1 cellular context compared by ENCODE assay signal in genomic region chr11:33699515-33700424, GRCh38.
TF ChIP-seq lines count a peak whose summit lies in the region.

No MANE protein-coding gene starts in this region.

TF ChIP-seq in HepG2, 621 proteins besides CTCF, POLR2A, EP300 and RAD21 (continued from another document and continues in another):
- TF ChIP-seq ZNF629 (CRISPR knock-in tag; conservative IDR thresholded peaks at IDR 0.05) (no peak), IKZF5 (CRISPR knock-in tag; IDR thresholded peaks at IDR 0.05) (peak; percentile 83; the same call in 1 of the 2 replicates), GATAD2A (CRISPR knock-in tag; IDR thresholded peaks at IDR 0.05) (peak; percentile 85), AKAP8 (CRISPR knock-in tag; IDR thresholded peaks at IDR 0.05) (no peak), SATB2 (CRISPR knock-in tag; IDR thresholded peaks at IDR 0.05) (no peak), HDAC6 (IDR thresholded peaks at IDR 0.05; ENCODE audit: low read depth, low read length) (no peak), KDM6A (CRISPR knock-in tag; IDR thresholded peaks at IDR 0.05; ENCODE audit: low read depth) (peak; percentile 89), RBM22 (optimal IDR thresholded peaks at IDR 0.05; ENCODE audit: low read length) (peak; percentile 32), HDAC2 (CRISPR knock-in tag; IDR thresholded peaks at IDR 0.05) (peak; percentile 86), TERF1 (CRISPR knock-in tag; IDR thresholded peaks at IDR 0.05) (no peak), POGZ (CRISPR knock-in tag; IDR thresholded peaks at IDR 0.05) (no peak; the same call in none of the 2 replicates), FOXK1 (CRISPR knock-in tag; IDR thresholded peaks at IDR 0.05; ENCODE audit: borderline replicate concordance, low read depth) (peak; percentile 39; the same call in 1 of the 2 replicates), ISL2 (CRISPR knock-in tag; IDR thresholded peaks at IDR 0.05) (peak; percentile 47; the same call in 1 of the 2 replicates), ZNF687 (CRISPR knock-in tag; IDR thresholded peaks at IDR 0.05) (peak; percentile 69), MYPOP (CRISPR knock-in tag; IDR thresholded peaks at IDR 0.05) (peak; percentile 70; the same call in 1 of the 2 replicates), MXD3 (CRISPR knock-in tag; IDR thresholded peaks at IDR 0.05) (peak; percentile 25; the same call in 1 of the 2 replicates), MIXL1 (CRISPR knock-in tag; IDR thresholded peaks at IDR 0.05) (0 out of 2 replicates have a peak, but pooled peaks have one; percentile 14), ZNF891 (CRISPR knock-in tag; IDR thresholded peaks at IDR 0.05) (no peak; the same call in 1 of the 2 replicates), ATF4 (CRISPR knock-in tag; IDR thresholded peaks at IDR 0.05) (peak in 1 of 2 experiments; percentile 39; a peak in 1 of 4 replicates), SMC3 (IDR thresholded peaks at IDR 0.05; ENCODE audit: low read length) (peak; percentile 20; the same call in 1 of the 2 replicates), ZBTB7B (CRISPR knock-in tag; IDR thresholded peaks at IDR 0.05) (peak; percentile 64; the same call in 1 of the 2 replicates), HDAC1 (CRISPR knock-in tag; IDR thresholded peaks at IDR 0.05) (peak; percentile 73), ZNF281 (CRISPR knock-in tag; IDR thresholded peaks at IDR 0.05; ENCODE audit: borderline replicate concordance) (peak; percentile 93), MED8 (CRISPR knock-in tag; IDR thresholded peaks at IDR 0.05; ENCODE audit: insufficient replicate concordance) (peak; percentile 79), TBX2 (CRISPR knock-in tag; IDR thresholded peaks at IDR 0.05; ENCODE audit: borderline replicate concordance) (peak; percentile 83), NCOA2 (CRISPR knock-in tag; IDR thresholded peaks at IDR 0.05) (peak; percentile 95), ZNF563 (CRISPR knock-in tag; IDR thresholded peaks at IDR 0.05) (0 out of 2 replicates have a peak, but pooled peaks have one; percentile 41), TOE1 (CRISPR knock-in tag; IDR thresholded peaks at IDR 0.05) (no peak), ZNF709 (CRISPR knock-in tag; IDR thresholded peaks at IDR 0.05) (peak; percentile 35; the same call in 1 of the 2 replicates), ZBTB20 (CRISPR knock-in tag; IDR thresholded peaks at IDR 0.05; ENCODE audit: borderline replicate concordance, low read depth) (0 out of 2 replicates have a peak, but pooled peaks have one; percentile 18), ZBTB10 (CRISPR knock-in tag; IDR thresholded peaks at IDR 0.05; ENCODE audit: borderline replicate concordance) (peak; percentile 93), EHMT2 (IDR thresholded peaks at IDR 0.05; ENCODE audit: borderline replicate concordance, low read depth, low read length) (peak; percentile 50; the same call in 1 of the 2 replicates), ZFP82 (CRISPR knock-in tag; IDR thresholded peaks at IDR 0.05; ENCODE audit: borderline replicate concordance) (0 out of 2 replicates have a peak, but pooled peaks have one; percentile 51), FOXP4 (CRISPR knock-in tag; IDR thresholded peaks at IDR 0.05) (peak; percentile 49; the same call in 1 of the 2 replicates), SAFB2 (CRISPR knock-in tag; IDR thresholded peaks at IDR 0.05; ENCODE audit: borderline replicate concordance, low read depth) (peak; percentile 80; the same call in 1 of the 2 replicates), FIP1L1 (IDR thresholded peaks at IDR 0.05; ENCODE audit: borderline replicate concordance, insufficient read depth, low read depth, low read length) (no peak), ZNF615 (CRISPR knock-in tag; IDR thresholded peaks at IDR 0.05; ENCODE audit: borderline replicate concordance) (peak; percentile 74; the same call in 1 of the 2 replicates), PHF8 (CRISPR knock-in tag; IDR thresholded peaks at IDR 0.05) (peak; percentile 22; the same call in 1 of the 2 replicates), ZNF17 (CRISPR knock-in tag; IDR thresholded peaks at IDR 0.05) (no peak), ZNF101 (CRISPR knock-in tag; IDR thresholded peaks at IDR 0.05; ENCODE audit: borderline replicate concordance, low read depth) (no peak), NR2F6 (IDR thresholded peaks at IDR 0.05) (peak; percentile 51; the same call in 1 of the 2 replicates), NR2F6 (CRISPR knock-in tag; IDR thresholded peaks at IDR 0.05) (peak; percentile 29; the same call in 1 of the 2 replicates), JUNB (CRISPR knock-in tag; IDR thresholded peaks at IDR 0.05; ENCODE audit: borderline replicate concordance) (peak; percentile 53; the same call in 1 of the 2 replicates), GTF2F1 (IDR thresholded peaks at IDR 0.05; ENCODE audit: low read length) (no peak), ZBTB26 (CRISPR knock-in tag; IDR thresholded peaks at IDR 0.05; ENCODE audit: borderline replicate concordance) (no peak; the same call in 1 of the 2 replicates), TARDBP (CRISPR knock-in tag; IDR thresholded peaks at IDR 0.05) (peak; percentile 63), ZKSCAN8 (CRISPR knock-in tag; IDR thresholded peaks at IDR 0.05; ENCODE audit: borderline replicate concordance) (no peak)
